1 cellular context compared by ENCODE assay signal in genomic region chr20:50291428-50292323, GRCh38.
TF ChIP-seq lines count a peak whose summit lies in the region.

No MANE protein-coding gene starts in this region.

TF ChIP-seq in K562, 482 proteins besides CTCF, POLR2A, EP300 and RAD21 (continued from another document):
- TF ChIP-seq THAP12 (CRISPR knock-in tag; IDR thresholded peaks at IDR 0.05) (no peak), HMG20A (CRISPR knock-in tag; conservative IDR thresholded peaks at IDR 0.05) (no peak), TEAD2 (tag; IDR thresholded peaks at IDR 0.05) (no peak), ZNF431 (CRISPR knock-in tag; IDR thresholded peaks at IDR 0.05) (no peak), MCM3 (IDR thresholded peaks at IDR 0.05) (no peak), PYGO2 (tag; IDR thresholded peaks at IDR 0.05) (no peak), CGGBP1 (CRISPR knock-in tag; IDR thresholded peaks at IDR 0.05) (no peak), DLX4 (CRISPR knock-in tag; IDR thresholded peaks at IDR 0.05) (no peak), ZBTB17 (CRISPR knock-in tag; IDR thresholded peaks at IDR 0.05) (no peak), GTF2F1 (IDR thresholded peaks at IDR 0.05; ENCODE audit: low read depth, low read length) (no peak), RBFOX2 (IDR thresholded peaks at IDR 0.05; ENCODE audit: low read depth, low read length) (no peak), THAP7 (CRISPR knock-in tag; IDR thresholded peaks at IDR 0.05) (no peak), CHD4 (IDR thresholded peaks at IDR 0.05; ENCODE audit: insufficient read depth, insufficient replicate concordance, low read depth, low read length, poor library complexity, severe bottlenecking) (peak; percentile 33), GMEB1 (CRISPR knock-in tag; IDR thresholded peaks at IDR 0.05) (no peak), RCOR1 (IDR thresholded peaks at IDR 0.05; ENCODE audit: borderline replicate concordance in 1 of 2, low read depth in 2 of 2, low read length in 2 of 2) (peak; percentile 38 to 66; a peak in 2 of 4 replicates), SMAD4 (CRISPR knock-in tag; conservative IDR thresholded peaks at IDR 0.05) (no peak), KDM1A (IDR thresholded peaks at IDR 0.05) (peak; percentile 34 to 51; a peak in 1 of 4 replicates), ZNF644 (tag; IDR thresholded peaks at IDR 0.05; ENCODE audit: low read depth) (no peak), MEIS2 (IDR thresholded peaks at IDR 0.05; ENCODE audit: partially characterized antibody) (no peak), KAT7 (CRISPR knock-in tag; IDR thresholded peaks at IDR 0.05; ENCODE audit: borderline replicate concordance) (no peak), ATF3 (IDR thresholded peaks at IDR 0.05) (no peak), ATF3 (CRISPR knock-in tag; conservative IDR thresholded peaks at IDR 0.05) (no peak), KLF13 (tag; IDR thresholded peaks at IDR 0.05; ENCODE audit: borderline replicate concordance, low read depth) (no peak), BHLHE40 (IDR thresholded peaks at IDR 0.05; ENCODE audit: low read length) (no peak), NFXL1 (CRISPR knock-in tag; IDR thresholded peaks at IDR 0.05) (no peak), OTX1 (CRISPR knock-in tag; IDR thresholded peaks at IDR 0.05) (no peak), NR4A1 (CRISPR knock-in tag; IDR thresholded peaks at IDR 0.05) (no peak), NR4A1 (tag; IDR thresholded peaks at IDR 0.05) (no peak), GATAD2B (IDR thresholded peaks at IDR 0.05; ENCODE audit: borderline replicate concordance) (no peak), CEBPG (CRISPR knock-in tag; IDR thresholded peaks at IDR 0.05) (0 out of 2 replicates have a peak, but pooled peaks have one; percentile 18), CEBPG (tag; conservative IDR thresholded peaks at IDR 0.05 in 1 of 2, IDR thresholded peaks at IDR 0.05 in 1 of 2) (no peak), IFI16 (CRISPR knock-in tag; IDR thresholded peaks at IDR 0.05) (no peak), BCOR (IDR thresholded peaks at IDR 0.05) (peak; percentile 93), TEAD4 (IDR thresholded peaks at IDR 0.05; ENCODE audit: low read length) (no peak), TEAD4 (CRISPR knock-in tag; IDR thresholded peaks at IDR 0.05; ENCODE audit: borderline replicate concordance) (no peak), SMARCA5 (IDR thresholded peaks at IDR 0.05) (peak; percentile 33; the same call in 1 of the 2 replicates), ZNF232 (CRISPR knock-in tag; IDR thresholded peaks at IDR 0.05) (no peak), DEAF1 (CRISPR knock-in tag; IDR thresholded peaks at IDR 0.05) (no peak), POLR2AphosphoS2 (IDR thresholded peaks at IDR 0.05; ENCODE audit: low read length) (no peak), PCBP2 (IDR thresholded peaks at IDR 0.05; ENCODE audit: low read depth, low read length, poor library complexity, severe bottlenecking) (no peak), LARP7 (IDR thresholded peaks at IDR 0.05) (no peak), E2F5 (CRISPR knock-in tag; IDR thresholded peaks at IDR 0.05) (no peak), NUFIP1 (IDR thresholded peaks at IDR 0.05; ENCODE audit: partially characterized antibody) (no peak), ELF2 (CRISPR knock-in tag; IDR thresholded peaks at IDR 0.05) (no peak), RBM17 (IDR thresholded peaks at IDR 0.05; ENCODE audit: borderline replicate concordance, low read depth, low read length) (no peak), RBM25 (IDR thresholded peaks at IDR 0.05; ENCODE audit: low read depth, low read length, severe bottlenecking) (peak; percentile 88), JUNB (CRISPR knock-in tag; conservative IDR thresholded peaks at IDR 0.05) (no peak), REST (CRISPR knock-in tag; IDR thresholded peaks at IDR 0.05; ENCODE audit: low read depth) (no peak), POLR2H (tag; IDR thresholded peaks at IDR 0.05; ENCODE audit: low read depth) (no peak), ADNP (tag; IDR thresholded peaks at IDR 0.05) (peak; percentile 90)
